In the genomic region with DNA sequence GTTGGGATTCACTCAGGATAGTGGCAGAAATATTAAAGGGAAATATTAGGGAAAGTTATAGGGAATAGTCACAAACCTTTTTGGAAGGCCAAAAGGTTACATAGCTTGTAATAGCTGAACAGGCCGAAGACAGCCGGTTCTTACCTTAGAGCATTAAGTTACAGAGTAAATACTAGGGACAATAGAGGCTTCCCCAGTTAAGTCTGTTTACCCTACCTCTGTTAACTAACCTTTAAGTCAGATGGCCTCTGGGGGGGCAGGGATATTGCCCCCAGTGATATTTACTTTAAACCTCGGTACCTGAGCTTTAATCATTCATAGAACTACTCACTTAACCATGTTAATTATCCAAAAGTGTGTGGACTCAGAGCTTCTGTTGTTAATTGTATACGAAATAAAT, we compare ENCODE assay signal across 1 cellular context.
TF ChIP-seq lines count a peak whose summit lies in the region.

No MANE protein-coding gene starts in this region.

TF ChIP-seq in HepG2, 621 proteins besides CTCF, POLR2A, EP300 and RAD21 (continued from another document):
- TF ChIP-seq, protein P1, sequence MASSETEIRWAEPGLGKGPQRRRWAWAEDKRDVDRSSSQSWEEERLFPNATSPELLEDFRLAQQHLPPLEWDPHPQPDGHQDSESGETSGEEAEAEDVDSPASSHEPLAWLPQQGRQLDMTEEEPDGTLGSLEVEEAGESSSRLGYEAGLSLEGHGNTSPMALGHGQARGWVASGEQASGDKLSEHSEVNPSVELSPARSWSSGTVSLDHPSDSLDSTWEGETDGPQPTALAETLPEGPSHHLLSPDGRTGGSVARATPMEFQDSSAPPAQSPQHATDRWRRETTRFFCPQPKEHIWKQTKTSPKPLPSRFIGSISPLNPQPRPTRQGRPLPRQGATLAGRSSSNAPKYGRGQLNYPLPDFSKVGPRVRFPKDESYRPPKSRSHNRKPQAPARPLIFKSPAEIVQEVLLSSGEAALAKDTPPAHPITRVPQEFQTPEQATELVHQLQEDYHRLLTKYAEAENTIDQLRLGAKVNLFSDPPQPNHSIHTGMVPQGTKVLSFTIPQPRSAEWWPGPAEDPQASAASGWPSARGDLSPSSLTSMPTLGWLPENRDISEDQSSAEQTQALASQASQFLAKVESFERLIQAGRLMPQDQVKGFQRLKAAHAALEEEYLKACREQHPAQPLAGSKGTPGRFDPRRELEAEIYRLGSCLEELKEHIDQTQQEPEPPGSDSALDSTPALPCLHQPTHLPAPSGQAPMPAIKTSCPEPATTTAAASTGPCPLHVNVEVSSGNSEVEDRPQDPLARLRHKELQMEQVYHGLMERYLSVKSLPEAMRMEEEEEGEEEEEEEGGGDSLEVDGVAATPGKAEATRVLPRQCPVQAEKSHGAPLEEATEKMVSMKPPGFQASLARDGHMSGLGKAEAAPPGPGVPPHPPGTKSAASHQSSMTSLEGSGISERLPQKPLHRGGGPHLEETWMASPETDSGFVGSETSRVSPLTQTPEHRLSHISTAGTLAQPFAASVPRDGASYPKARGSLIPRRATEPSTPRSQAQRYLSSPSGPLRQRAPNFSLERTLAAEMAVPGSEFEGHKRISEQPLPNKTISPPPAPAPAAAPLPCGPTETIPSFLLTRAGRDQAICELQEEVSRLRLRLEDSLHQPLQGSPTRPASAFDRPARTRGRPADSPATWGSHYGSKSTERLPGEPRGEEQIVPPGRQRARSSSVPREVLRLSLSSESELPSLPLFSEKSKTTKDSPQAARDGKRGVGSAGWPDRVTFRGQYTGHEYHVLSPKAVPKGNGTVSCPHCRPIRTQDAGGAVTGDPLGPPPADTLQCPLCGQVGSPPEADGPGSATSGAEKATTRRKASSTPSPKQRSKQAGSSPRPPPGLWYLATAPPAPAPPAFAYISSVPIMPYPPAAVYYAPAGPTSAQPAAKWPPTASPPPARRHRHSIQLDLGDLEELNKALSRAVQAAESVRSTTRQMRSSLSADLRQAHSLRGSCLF (CRISPR knock-in tag; IDR thresholded peaks at IDR 0.05; ENCODE audit: borderline replicate concordance), result no peak
- TF ChIP-seq ATF7-NPFF (CRISPR knock-in tag; IDR thresholded peaks at IDR 0.05; ENCODE audit: low read depth) (no peak), SOX6 (IDR thresholded peaks at IDR 0.05) (no peak), SOX6 (CRISPR knock-in tag; IDR thresholded peaks at IDR 0.05) (peak; percentile 34; the same call in 1 of the 2 replicates), SIX1 (CRISPR knock-in tag; IDR thresholded peaks at IDR 0.05; ENCODE audit: borderline replicate concordance) (peak; percentile 71; the same call in 1 of the 2 replicates), FOXK1 (CRISPR knock-in tag; IDR thresholded peaks at IDR 0.05; ENCODE audit: borderline replicate concordance, low read depth) (no peak), CAMTA2 (CRISPR knock-in tag; IDR thresholded peaks at IDR 0.05; ENCODE audit: borderline replicate concordance) (no peak), ZNF501 (CRISPR knock-in tag; IDR thresholded peaks at IDR 0.05) (no peak), SOX5 (CRISPR knock-in tag; IDR thresholded peaks at IDR 0.05; ENCODE audit: borderline replicate concordance) (peak; percentile 60), MTA3 (CRISPR knock-in tag; IDR thresholded peaks at IDR 0.05) (no peak), ZNF83 (CRISPR knock-in tag; IDR thresholded peaks at IDR 0.05; ENCODE audit: borderline replicate concordance) (no peak), MEIS1 (CRISPR knock-in tag; IDR thresholded peaks at IDR 0.05; ENCODE audit: borderline replicate concordance) (no peak), KLF6 (CRISPR knock-in tag; IDR thresholded peaks at IDR 0.05) (no peak)
- TF ChIP-seq, protein P2, sequence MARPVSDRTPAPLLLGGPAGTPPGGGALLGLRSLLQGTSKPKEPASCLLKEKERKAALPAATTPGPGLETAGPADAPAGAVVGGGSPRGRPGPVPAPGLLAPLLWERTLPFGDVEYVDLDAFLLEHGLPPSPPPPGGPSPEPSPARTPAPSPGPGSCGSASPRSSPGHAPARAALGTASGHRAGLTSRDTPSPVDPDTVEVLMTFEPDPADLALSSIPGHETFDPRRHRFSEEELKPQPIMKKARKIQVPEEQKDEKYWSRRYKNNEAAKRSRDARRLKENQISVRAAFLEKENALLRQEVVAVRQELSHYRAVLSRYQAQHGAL (CRISPR knock-in tag; IDR thresholded peaks at IDR 0.05; ENCODE audit: not compliant biosample characterization), result no peak
- TF ChIP-seq, protein P3, sequence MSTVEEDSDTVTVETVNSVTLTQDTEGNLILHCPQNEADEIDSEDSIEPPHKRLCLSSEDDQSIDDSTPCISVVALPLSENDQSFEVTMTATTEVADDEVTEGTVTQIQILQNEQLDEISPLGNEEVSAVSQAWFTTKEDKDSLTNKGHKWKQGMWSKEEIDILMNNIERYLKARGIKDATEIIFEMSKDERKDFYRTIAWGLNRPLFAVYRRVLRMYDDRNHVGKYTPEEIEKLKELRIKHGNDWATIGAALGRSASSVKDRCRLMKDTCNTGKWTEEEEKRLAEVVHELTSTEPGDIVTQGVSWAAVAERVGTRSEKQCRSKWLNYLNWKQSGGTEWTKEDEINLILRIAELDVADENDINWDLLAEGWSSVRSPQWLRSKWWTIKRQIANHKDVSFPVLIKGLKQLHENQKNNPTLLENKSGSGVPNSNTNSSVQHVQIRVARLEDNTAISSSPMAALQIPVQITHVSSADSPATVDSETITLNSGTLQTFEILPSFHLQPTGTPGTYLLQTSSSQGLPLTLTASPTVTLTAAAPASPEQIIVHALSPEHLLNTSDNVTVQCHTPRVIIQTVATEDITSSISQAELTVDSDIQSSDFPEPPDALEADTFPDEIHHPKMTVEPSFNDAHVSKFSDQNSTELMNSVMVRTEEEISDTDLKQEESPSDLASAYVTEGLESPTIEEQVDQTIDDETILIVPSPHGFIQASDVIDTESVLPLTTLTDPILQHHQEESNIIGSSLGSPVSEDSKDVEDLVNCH (CRISPR knock-in tag; IDR thresholded peaks at IDR 0.05), result no peak
- TF ChIP-seq, protein P4, sequence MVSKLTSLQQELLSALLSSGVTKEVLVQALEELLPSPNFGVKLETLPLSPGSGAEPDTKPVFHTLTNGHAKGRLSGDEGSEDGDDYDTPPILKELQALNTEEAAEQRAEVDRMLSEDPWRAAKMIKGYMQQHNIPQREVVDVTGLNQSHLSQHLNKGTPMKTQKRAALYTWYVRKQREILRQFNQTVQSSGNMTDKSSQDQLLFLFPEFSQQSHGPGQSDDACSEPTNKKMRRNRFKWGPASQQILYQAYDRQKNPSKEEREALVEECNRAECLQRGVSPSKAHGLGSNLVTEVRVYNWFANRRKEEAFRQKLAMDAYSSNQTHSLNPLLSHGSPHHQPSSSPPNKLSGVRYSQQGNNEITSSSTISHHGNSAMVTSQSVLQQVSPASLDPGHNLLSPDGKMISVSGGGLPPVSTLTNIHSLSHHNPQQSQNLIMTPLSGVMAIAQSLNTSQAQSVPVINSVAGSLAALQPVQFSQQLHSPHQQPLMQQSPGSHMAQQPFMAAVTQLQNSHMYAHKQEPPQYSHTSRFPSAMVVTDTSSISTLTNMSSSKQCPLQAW (CRISPR knock-in tag; IDR thresholded peaks at IDR 0.05), result no peak
- TF ChIP-seq, protein P5, sequence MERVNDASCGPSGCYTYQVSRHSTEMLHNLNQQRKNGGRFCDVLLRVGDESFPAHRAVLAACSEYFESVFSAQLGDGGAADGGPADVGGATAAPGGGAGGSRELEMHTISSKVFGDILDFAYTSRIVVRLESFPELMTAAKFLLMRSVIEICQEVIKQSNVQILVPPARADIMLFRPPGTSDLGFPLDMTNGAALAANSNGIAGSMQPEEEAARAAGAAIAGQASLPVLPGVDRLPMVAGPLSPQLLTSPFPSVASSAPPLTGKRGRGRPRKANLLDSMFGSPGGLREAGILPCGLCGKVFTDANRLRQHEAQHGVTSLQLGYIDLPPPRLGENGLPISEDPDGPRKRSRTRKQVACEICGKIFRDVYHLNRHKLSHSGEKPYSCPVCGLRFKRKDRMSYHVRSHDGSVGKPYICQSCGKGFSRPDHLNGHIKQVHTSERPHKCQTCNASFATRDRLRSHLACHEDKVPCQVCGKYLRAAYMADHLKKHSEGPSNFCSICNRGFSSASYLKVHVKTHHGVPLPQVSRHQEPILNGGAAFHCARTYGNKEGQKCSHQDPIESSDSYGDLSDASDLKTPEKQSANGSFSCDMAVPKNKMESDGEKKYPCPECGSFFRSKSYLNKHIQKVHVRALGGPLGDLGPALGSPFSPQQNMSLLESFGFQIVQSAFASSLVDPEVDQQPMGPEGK (CRISPR knock-in tag; IDR thresholded peaks at IDR 0.05), result peak; percentile 83
- TF ChIP-seq, protein P6, sequence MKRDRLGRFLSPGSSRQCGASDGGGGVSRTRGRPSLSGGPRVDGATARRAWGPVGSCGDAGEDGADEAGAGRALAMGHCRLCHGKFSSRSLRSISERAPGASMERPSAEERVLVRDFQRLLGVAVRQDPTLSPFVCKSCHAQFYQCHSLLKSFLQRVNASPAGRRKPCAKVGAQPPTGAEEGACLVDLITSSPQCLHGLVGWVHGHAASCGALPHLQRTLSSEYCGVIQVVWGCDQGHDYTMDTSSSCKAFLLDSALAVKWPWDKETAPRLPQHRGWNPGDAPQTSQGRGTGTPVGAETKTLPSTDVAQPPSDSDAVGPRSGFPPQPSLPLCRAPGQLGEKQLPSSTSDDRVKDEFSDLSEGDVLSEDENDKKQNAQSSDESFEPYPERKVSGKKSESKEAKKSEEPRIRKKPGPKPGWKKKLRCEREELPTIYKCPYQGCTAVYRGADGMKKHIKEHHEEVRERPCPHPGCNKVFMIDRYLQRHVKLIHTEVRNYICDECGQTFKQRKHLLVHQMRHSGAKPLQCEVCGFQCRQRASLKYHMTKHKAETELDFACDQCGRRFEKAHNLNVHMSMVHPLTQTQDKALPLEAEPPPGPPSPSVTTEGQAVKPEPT (CRISPR knock-in tag; IDR thresholded peaks at IDR 0.05; ENCODE audit: low read depth), result no peak
- TF ChIP-seq, protein P7, sequence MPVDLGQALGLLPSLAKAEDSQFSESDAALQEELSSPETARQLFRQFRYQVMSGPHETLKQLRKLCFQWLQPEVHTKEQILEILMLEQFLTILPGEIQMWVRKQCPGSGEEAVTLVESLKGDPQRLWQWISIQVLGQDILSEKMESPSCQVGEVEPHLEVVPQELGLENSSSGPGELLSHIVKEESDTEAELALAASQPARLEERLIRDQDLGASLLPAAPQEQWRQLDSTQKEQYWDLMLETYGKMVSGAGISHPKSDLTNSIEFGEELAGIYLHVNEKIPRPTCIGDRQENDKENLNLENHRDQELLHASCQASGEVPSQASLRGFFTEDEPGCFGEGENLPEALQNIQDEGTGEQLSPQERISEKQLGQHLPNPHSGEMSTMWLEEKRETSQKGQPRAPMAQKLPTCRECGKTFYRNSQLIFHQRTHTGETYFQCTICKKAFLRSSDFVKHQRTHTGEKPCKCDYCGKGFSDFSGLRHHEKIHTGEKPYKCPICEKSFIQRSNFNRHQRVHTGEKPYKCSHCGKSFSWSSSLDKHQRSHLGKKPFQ (CRISPR knock-in tag; IDR thresholded peaks at IDR 0.05; ENCODE audit: insufficient replicate concordance), result no peak
